Comparison of ENCODE assay signal across 25 cellular contexts in the genomic region with DNA sequence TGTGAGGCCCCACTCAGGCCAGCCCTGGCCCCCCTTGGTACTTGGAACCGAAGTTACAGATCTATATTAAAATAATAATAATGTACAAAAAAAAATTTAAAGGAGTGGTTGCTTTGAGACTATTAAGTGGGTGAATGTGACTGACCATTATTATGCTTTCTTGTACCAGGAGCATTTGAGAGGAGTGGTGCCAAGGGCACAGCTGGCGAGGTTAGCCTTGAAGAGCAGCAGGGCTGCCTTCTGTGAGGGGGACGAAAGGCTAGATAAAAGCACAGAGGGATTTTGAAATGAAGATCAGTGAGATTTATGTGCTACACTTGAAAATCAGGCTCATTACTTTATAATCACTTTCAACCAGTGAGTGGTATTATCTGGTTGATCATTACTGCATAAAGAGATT. TPM values are rescaled to one million over a fixed set of nuclear protein-coding genes. Genes with fewer than 3 reads are reported as not detected.
DNase-seq lines count a peak whose midpoint lies in the region; ATAC-seq and TF ChIP-seq lines count a peak whose summit lies in the region.
"Had no signal": no experiment of that assay in that cellular context is flagged by ENCODE, and none has a peak within 500 bp of the region (broad histone marks: within the 10 kb centered on the region; RNA-seq: fewer than 3 reads in every experiment).

No MANE protein-coding gene starts in this region.

- H3K9ac ChIP-seq in mesendoderm (ENCODE audit: low read length), result no peak overlapping the region
- H3K9ac ChIP-seq: KMS-11, SK-N-SH had no signal

- H3K4me1 ChIP-seq in mesendoderm (ENCODE audit: control insufficient read depth, low read depth, low read length), result peaks cover 13% of the 10 kb centered on the region
- no peaks in the 10 kb centered on the region for H3K4me1 ChIP-seq in naive thymus-derived CD4-positive, alpha-beta T cell (ENCODE audit: control insufficient read depth in 2 of 2, insufficient read depth in 2 of 2, low read length in 2 of 2)

- no peak overlapping the region for H3K27ac ChIP-seq in WERI-Rb-1
- no peak overlapping the region for H3K27ac ChIP-seq in mesendoderm (ENCODE audit: low read depth, low read length)
- H3K27ac ChIP-seq in naive thymus-derived CD4-positive, alpha-beta T cell (ENCODE audit: low read depth, low read length), result no peak overlapping the region
- H3K27ac ChIP-seq: HL-60, KMS-11 had no signal

- peaks cover 30% of the 10 kb centered on the region for H3K36me3 Mint-ChIP-seq in activated naive CD4-positive, alpha-beta T cell treated with anti-CD3 and anti-CD28 coated beads, Interleukin-2, amount 50 U/mL, for 24 hours
- peaks cover 20 to 27% of the 10 kb centered on the region in 2 donors for H3K36me3 Mint-ChIP-seq in activated naive CD4-positive, alpha-beta T cell treated with anti-CD3 and anti-CD28 coated beads, Interleukin-2, amount 50 U/mL, for 72 hours
- H3K36me3 Mint-ChIP-seq in mesothelial cell of epicardium, result peaks cover 38% of the 10 kb centered on the region
- peaks cover 24 to 87% (median 71%) of the 10 kb centered on the region in 5 donors for H3K36me3 Mint-ChIP-seq in naive thymus-derived CD4-positive, alpha-beta T cell

- no peak overlapping the region for H3K4ac ChIP-seq in mesendoderm (ENCODE audit: low read depth, low read length)

- H2BK15ac ChIP-seq in mesendoderm (replicated peaks; ENCODE audit: low read depth), result no peak overlapping the region

- intact Hi-C loops in naive thymus-derived CD4-positive, alpha-beta T cell (cut with micrococcal nuclease), result no loop called here

- no peak overlapping the region for H3K23ac ChIP-seq in mesendoderm (ENCODE audit: low read length)

- H4K8ac ChIP-seq in mesendoderm (ENCODE audit: low read depth, low read length), result no peak overlapping the region

- H3K4me2 ChIP-seq in mesendoderm (ENCODE audit: low read length), result no peak overlapping the region
- H3K4me2 ChIP-seq: KMS-11, SK-N-SH had no signal

- no peak for ATAC-seq in activated naive CD4-positive, alpha-beta T cell treated with anti-CD3 and anti-CD28 coated beads, Interleukin-2, amount 50 U/mL, for 72 hours
- no peak for ATAC-seq in naive thymus-derived CD4-positive, alpha-beta T cell
- ATAC-seq in HG03135 (IDR thresholded peaks at IDR 0.05; ENCODE audit: unreplicated experiment), result no peak
- ATAC-seq: PC-3 had no signal

- H2AK5ac ChIP-seq in mesendoderm (ENCODE audit: low read length), result no peak overlapping the region

- H3K79me2 ChIP-seq in mesendoderm (ENCODE audit: control insufficient read depth, insufficient read depth, low read length), result no peaks in the 10 kb centered on the region

- H3K9me3 Mint-ChIP-seq in activated naive CD4-positive, alpha-beta T cell treated with anti-CD3 and anti-CD28 coated beads, Interleukin-2, amount 50 U/mL, for 24 hours, result no peaks in the 10 kb centered on the region
- H3K9me3 Mint-ChIP-seq in activated naive CD4-positive, alpha-beta T cell treated with anti-CD3 and anti-CD28 coated beads, Interleukin-2, amount 50 U/mL, for 72 hours, result peaks cover 0 to 5% of the 10 kb centered on the region in 2 donors
- H3K9me3 Mint-ChIP-seq in mesothelial cell of epicardium, result peaks cover 11% of the 10 kb centered on the region
- H3K9me3 Mint-ChIP-seq in naive thymus-derived CD4-positive, alpha-beta T cell, result peaks cover 0 to 2% (median 0%) of the 10 kb centered on the region in 11 donors

- H3K36me3 ChIP-seq in WERI-Rb-1 (no peaks in the 10 kb centered on the region; the same call in 1 of the 2 replicates), mesendoderm (ENCODE audit: control insufficient read depth, insufficient read depth, low read length) (no peaks in the 10 kb centered on the region)
- H3K36me3 ChIP-seq in naive thymus-derived CD4-positive, alpha-beta T cell (ENCODE audit: control insufficient read depth in 2 of 3, insufficient read depth in 3 of 3, low read length in 3 of 3), result peaks cover 3 to 43% (median 7%) of the 10 kb centered on the region in 3 experiments

- H3K79me1 ChIP-seq in mesendoderm (ENCODE audit: low read length), result no peaks in the 10 kb centered on the region

- H4K5ac ChIP-seq in mesendoderm (ENCODE audit: low read length), result no peak overlapping the region

- H3K27me3 ChIP-seq in WERI-Rb-1 (ENCODE audit: insufficient read depth, low read depth, severe bottlenecking), result no peaks in the 10 kb centered on the region
- no peaks in the 10 kb centered on the region for H3K27me3 ChIP-seq in mesendoderm (ENCODE audit: insufficient read depth, low read length, poor library complexity)
- H3K27me3 ChIP-seq in naive thymus-derived CD4-positive, alpha-beta T cell (ENCODE audit: control insufficient read depth in 2 of 2, insufficient read depth in 2 of 2, low read length in 2 of 2), result no peaks in the 10 kb centered on the region

- H2BK5ac ChIP-seq in mesendoderm (ENCODE audit: low read length), result no peak overlapping the region

- H3K27me3 Mint-ChIP-seq in activated naive CD4-positive, alpha-beta T cell treated with anti-CD3 and anti-CD28 coated beads, Interleukin-2, amount 50 U/mL, for 24 hours, result no peaks in the 10 kb centered on the region
- no peaks in the 10 kb centered on the region for H3K27me3 Mint-ChIP-seq in mesothelial cell of epicardium (ENCODE audit: low read depth)
- H3K27me3 Mint-ChIP-seq in naive thymus-derived CD4-positive, alpha-beta T cell, result no peaks in the 10 kb centered on the region
- H3K27me3 Mint-ChIP-seq: CD4-positive, alpha-beta memory T cell; IgD-negative memory B cell had no signal

- POLR2A ChIA-PET in naive thymus-derived CD4-positive, alpha-beta T cell (lab: Charles Lee), result no interaction called here

- H3K4me3 Mint-ChIP-seq in activated naive CD4-positive, alpha-beta T cell treated with anti-CD3 and anti-CD28 coated beads, Interleukin-2, amount 50 U/mL, for 24 hours, result no peak overlapping the region
- H3K4me3 Mint-ChIP-seq in mesothelial cell of epicardium, result no peak overlapping the region
- H3K4me3 Mint-ChIP-seq in naive thymus-derived CD4-positive, alpha-beta T cell, result no peak overlapping the region
- H3K4me3 Mint-ChIP-seq: CD4-positive, alpha-beta memory T cell; IgD-negative memory B cell had no signal

- DNase-seq in activated naive CD4-positive, alpha-beta T cell treated with anti-CD3 and anti-CD28 coated beads, Interleukin-2, amount 50 U/mL, for 72 hours (ENCODE audit: low spot score in 2 of 2), result no peak
- DNase-seq in WERI-Rb-1 (peak; percentile 10), mesothelial cell of epicardium (ENCODE audit: low spot score in 2 of 2, unreplicated experiment in 2 of 2) (no peak), mesendoderm (no peak)
- DNase-seq in naive thymus-derived CD4-positive, alpha-beta T cell, result no peak
- DNase-seq: C1 segment of cervical spinal cord; CD4-positive, alpha-beta memory T cell; COR-L47; DMS79 treated with DMSO at 0.1 percent for 48 hours; GF-D8; HCEC 1CT; MM.1S; NCI-H1417 treated with DMSO at 0.1 percent for 48 hours; NCI-H187 treated with DMSO at 0.1 percent for 48 hours; NCI-H446 treated with DMSO at 0.1 percent for 48 hours; NCI-H69; NK-92 treated with Interleukin-12 subunit alpha and Interleukin-12 subunit beta, amount 100 ng/mL, for 24 hours; PC-3; SK-N-SH; SW 1271 had no signal

- H3K56ac ChIP-seq in mesendoderm (ENCODE audit: low read length), result no peak overlapping the region

- H3K9me3 ChIP-seq in WERI-Rb-1 (ENCODE audit: severe bottlenecking), result no peaks in the 10 kb centered on the region
- H3K9me3 ChIP-seq in naive thymus-derived CD4-positive, alpha-beta T cell (ENCODE audit: control insufficient read depth in 2 of 3, low read length in 3 of 3), result no peaks in the 10 kb centered on the region
- H3K9me3 ChIP-seq: SK-N-SH had no signal

- H3K27ac Mint-ChIP-seq in activated naive CD4-positive, alpha-beta T cell treated with anti-CD3 and anti-CD28 coated beads, Interleukin-2, amount 50 U/mL, for 24 hours, result peak overlapping the region; percentile 60
- H3K27ac Mint-ChIP-seq in activated naive CD4-positive, alpha-beta T cell treated with anti-CD3 and anti-CD28 coated beads, Interleukin-2, amount 50 U/mL, for 72 hours, result no peak overlapping the region
- H3K27ac Mint-ChIP-seq in mesothelial cell of epicardium, result peak overlapping the region; percentile 44
- H3K27ac Mint-ChIP-seq in naive thymus-derived CD4-positive, alpha-beta T cell, result peak overlapping the region in 1 of 9 donors; percentile 68
- H3K27ac Mint-ChIP-seq: IgD-negative memory B cell had no signal

- CTCF ChIA-PET in naive thymus-derived CD4-positive, alpha-beta T cell (lab: Charles Lee), result no interaction called here

- no peak overlapping the region for H3K18ac ChIP-seq in mesendoderm (ENCODE audit: low read length)

- no CpG with 5 or more reads among the region's 3 CpGs for WGBS in mesendoderm (ENCODE audit: extremely low coverage, insufficient coverage, low lambda C conversion rate)

- TF ChIP-seq CTCF in WERI-Rb-1 (IDR thresholded peaks at IDR 0.05; ENCODE audit: low read depth, low read length) (no peak), mesothelial cell of epicardium (IDR thresholded peaks at IDR 0.05; ENCODE audit: unreplicated experiment) (no peak)

- no peak overlapping the region for H2BK120ac ChIP-seq in mesendoderm (ENCODE audit: low read depth, low read length)

- H3K4me3 ChIP-seq in WERI-Rb-1 (ENCODE audit: low read depth, low read length), result no peak overlapping the region
- H3K4me3 ChIP-seq in mesendoderm (ENCODE audit: low read length), result no peak overlapping the region
- no peak overlapping the region for H3K4me3 ChIP-seq in naive thymus-derived CD4-positive, alpha-beta T cell (ENCODE audit: low read length)

- no peaks in the 10 kb centered on the region for H3K4me1 Mint-ChIP-seq in activated naive CD4-positive, alpha-beta T cell treated with anti-CD3 and anti-CD28 coated beads, Interleukin-2, amount 50 U/mL, for 24 hours
- peaks cover 26% of the 10 kb centered on the region for H3K4me1 Mint-ChIP-seq in mesothelial cell of epicardium
- H3K4me1 Mint-ChIP-seq in naive thymus-derived CD4-positive, alpha-beta T cell, result no peaks in the 10 kb centered on the region
- H3K4me1 Mint-ChIP-seq: CD4-positive, alpha-beta memory T cell had no signal

RNA-seq across cellular contexts. Expression of gene FIG4, which starts 48.6 kb away (rescaled TPM):
- total RNA-seq in activated naive CD4-positive, alpha-beta T cell treated with anti-CD3 and anti-CD28 coated beads, Interleukin-2, amount 50 U/mL, for 72 hours, result 10 to 100 TPM; 19.8 to 20.2 TPM
- total RNA-seq in mesothelial cell of epicardium, result 23.3 to 28.3 TPM (median 24.5 TPM) in 3 replicates
- 7.7 TPM for polyA plus RNA-seq in mesendoderm (2013, experiment 1 of 2)
- 7.8 TPM for polyA plus RNA-seq in mesendoderm (2013, experiment 2 of 2)
- total RNA-seq in naive thymus-derived CD4-positive, alpha-beta T cell, result 10 to 100 TPM in 4 of 5 experiments, 1 to 10 TPM in 1; 6.8 to 16.5 (median 13.0) TPM
- polyA plus RNA-seq in naive thymus-derived CD4-positive, alpha-beta T cell, result 10 to 100 TPM; 15.2 to 16.3 TPM

RNA-seq across cellular contexts. Expression of gene AK9, which starts 48.7 kb away (rescaled TPM):
- 1 to 10 TPM; 1.5 to 3.8 TPM for total RNA-seq in activated naive CD4-positive, alpha-beta T cell treated with anti-CD3 and anti-CD28 coated beads, Interleukin-2, amount 50 U/mL, for 72 hours
- total RNA-seq in mesothelial cell of epicardium, result 6.7 to 7.8 TPM (median 7.3 TPM) in 3 replicates
- polyA plus RNA-seq in mesendoderm (2013, experiment 1 of 2), result 1.8 TPM
- 1.5 TPM for polyA plus RNA-seq in mesendoderm (2013, experiment 2 of 2)
- 10 to 100 TPM in 3 of 5 experiments, 1 to 10 TPM in 2; 5.8 to 19.5 (median 11.5) TPM for total RNA-seq in naive thymus-derived CD4-positive, alpha-beta T cell
- polyA plus RNA-seq in naive thymus-derived CD4-positive, alpha-beta T cell, result 1 to 10 TPM; 5.8 to 6.8 TPM

Comparison
In these comparisons a context has a peak if more than half of its experiments do, and no peak if none do; other contexts are left out.
1. H3K27ac Mint-ChIP-seq: peak in activated naive CD4-positive, alpha-beta T cell treated with anti-CD3 and anti-CD28 coated beads, Interleukin-2, amount 50 U/mL, for 24 hours (single experiment) and mesothelial cell of epicardium (single experiment); none in activated naive CD4-positive, alpha-beta T cell treated with anti-CD3 and anti-CD28 coated beads, Interleukin-2, amount 50 U/mL, for 72 hours (0 of 2).